Comparison of ENCODE assay signal across 1 cellular context in genomic region chr4:7806080-7806630, GRCh38.
TF ChIP-seq lines count a peak whose summit lies in the region.

No MANE protein-coding gene starts in this region.

TF ChIP-seq in K562, 482 proteins besides CTCF, POLR2A, EP300 and RAD21 (continued from another document):
- TF ChIP-seq MEIS2 (IDR thresholded peaks at IDR 0.05; ENCODE audit: partially characterized antibody) (peak; percentile 4), ATF1 (CRISPR knock-in tag; IDR thresholded peaks at IDR 0.05) (no peak), ATF1 (tag; IDR thresholded peaks at IDR 0.05) (peak; percentile 53), KLF16 (IDR thresholded peaks at IDR 0.05) (no peak), ZFP1 (CRISPR knock-in tag; IDR thresholded peaks at IDR 0.05) (no peak), ZNF644 (tag; IDR thresholded peaks at IDR 0.05; ENCODE audit: low read depth) (no peak), GABPB2 (CRISPR knock-in tag; conservative IDR thresholded peaks at IDR 0.05) (no peak), POLR3G (IDR thresholded peaks at IDR 0.05; ENCODE audit: extremely low read depth, insufficient read length, insufficient replicate concordance) (no peak), TCFL5 (CRISPR knock-in tag; conservative IDR thresholded peaks at IDR 0.05) (no peak), SRSF9 (IDR thresholded peaks at IDR 0.05; ENCODE audit: borderline replicate concordance, low read depth, low read length) (no peak), ELK3 (CRISPR knock-in tag; IDR thresholded peaks at IDR 0.05) (no peak), GATAD2A (IDR thresholded peaks at IDR 0.05) (no peak), NRF1 (conservative IDR thresholded peaks at IDR 0.05 in 1 of 2, IDR thresholded peaks at IDR 0.05 in 1 of 2) (peak; percentile 87), ZNF780A (CRISPR knock-in tag; IDR thresholded peaks at IDR 0.05) (no peak), TCF3 (CRISPR knock-in tag; IDR thresholded peaks at IDR 0.05) (no peak), ZNF318 (IDR thresholded peaks at IDR 0.05; ENCODE audit: borderline replicate concordance in 1 of 2, low read depth in 1 of 2) (no peak), PHB (CRISPR knock-in tag; IDR thresholded peaks at IDR 0.05) (no peak), ZSCAN32 (CRISPR knock-in tag; IDR thresholded peaks at IDR 0.05) (no peak)
- TF ChIP-seq, protein P1, sequence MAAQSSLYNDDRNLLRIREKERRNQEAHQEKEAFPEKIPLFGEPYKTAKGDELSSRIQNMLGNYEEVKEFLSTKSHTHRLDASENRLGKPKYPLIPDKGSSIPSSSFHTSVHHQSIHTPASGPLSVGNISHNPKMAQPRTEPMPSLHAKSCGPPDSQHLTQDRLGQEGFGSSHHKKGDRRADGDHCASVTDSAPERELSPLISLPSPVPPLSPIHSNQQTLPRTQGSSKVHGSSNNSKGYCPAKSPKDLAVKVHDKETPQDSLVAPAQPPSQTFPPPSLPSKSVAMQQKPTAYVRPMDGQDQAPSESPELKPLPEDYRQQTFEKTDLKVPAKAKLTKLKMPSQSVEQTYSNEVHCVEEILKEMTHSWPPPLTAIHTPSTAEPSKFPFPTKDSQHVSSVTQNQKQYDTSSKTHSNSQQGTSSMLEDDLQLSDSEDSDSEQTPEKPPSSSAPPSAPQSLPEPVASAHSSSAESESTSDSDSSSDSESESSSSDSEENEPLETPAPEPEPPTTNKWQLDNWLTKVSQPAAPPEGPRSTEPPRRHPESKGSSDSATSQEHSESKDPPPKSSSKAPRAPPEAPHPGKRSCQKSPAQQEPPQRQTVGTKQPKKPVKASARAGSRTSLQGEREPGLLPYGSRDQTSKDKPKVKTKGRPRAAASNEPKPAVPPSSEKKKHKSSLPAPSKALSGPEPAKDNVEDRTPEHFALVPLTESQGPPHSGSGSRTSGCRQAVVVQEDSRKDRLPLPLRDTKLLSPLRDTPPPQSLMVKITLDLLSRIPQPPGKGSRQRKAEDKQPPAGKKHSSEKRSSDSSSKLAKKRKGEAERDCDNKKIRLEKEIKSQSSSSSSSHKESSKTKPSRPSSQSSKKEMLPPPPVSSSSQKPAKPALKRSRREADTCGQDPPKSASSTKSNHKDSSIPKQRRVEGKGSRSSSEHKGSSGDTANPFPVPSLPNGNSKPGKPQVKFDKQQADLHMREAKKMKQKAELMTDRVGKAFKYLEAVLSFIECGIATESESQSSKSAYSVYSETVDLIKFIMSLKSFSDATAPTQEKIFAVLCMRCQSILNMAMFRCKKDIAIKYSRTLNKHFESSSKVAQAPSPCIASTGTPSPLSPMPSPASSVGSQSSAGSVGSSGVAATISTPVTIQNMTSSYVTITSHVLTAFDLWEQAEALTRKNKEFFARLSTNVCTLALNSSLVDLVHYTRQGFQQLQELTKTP (IDR thresholded peaks at IDR 0.05; ENCODE audit: low read depth in 1 of 2, partially characterized antibody in 2 of 2): no peak
- TF ChIP-seq, protein P2, sequence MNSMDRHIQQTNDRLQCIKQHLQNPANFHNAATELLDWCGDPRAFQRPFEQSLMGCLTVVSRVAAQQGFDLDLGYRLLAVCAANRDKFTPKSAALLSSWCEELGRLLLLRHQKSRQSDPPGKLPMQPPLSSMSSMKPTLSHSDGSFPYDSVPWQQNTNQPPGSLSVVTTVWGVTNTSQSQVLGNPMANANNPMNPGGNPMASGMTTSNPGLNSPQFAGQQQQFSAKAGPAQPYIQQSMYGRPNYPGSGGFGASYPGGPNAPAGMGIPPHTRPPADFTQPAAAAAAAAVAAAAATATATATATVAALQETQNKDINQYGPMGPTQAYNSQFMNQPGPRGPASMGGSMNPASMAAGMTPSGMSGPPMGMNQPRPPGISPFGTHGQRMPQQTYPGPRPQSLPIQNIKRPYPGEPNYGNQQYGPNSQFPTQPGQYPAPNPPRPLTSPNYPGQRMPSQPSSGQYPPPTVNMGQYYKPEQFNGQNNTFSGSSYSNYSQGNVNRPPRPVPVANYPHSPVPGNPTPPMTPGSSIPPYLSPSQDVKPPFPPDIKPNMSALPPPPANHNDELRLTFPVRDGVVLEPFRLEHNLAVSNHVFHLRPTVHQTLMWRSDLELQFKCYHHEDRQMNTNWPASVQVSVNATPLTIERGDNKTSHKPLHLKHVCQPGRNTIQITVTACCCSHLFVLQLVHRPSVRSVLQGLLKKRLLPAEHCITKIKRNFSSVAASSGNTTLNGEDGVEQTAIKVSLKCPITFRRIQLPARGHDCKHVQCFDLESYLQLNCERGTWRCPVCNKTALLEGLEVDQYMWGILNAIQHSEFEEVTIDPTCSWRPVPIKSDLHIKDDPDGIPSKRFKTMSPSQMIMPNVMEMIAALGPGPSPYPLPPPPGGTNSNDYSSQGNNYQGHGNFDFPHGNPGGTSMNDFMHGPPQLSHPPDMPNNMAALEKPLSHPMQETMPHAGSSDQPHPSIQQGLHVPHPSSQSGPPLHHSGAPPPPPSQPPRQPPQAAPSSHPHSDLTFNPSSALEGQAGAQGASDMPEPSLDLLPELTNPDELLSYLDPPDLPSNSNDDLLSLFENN (IDR thresholded peaks at IDR 0.05; ENCODE audit: low read depth in 2 of 2, low read length in 2 of 2): no peak
TF ChIP-seq in K562: peak in this region for 7.
